Comparison of ENCODE assay signal across 1 cellular context in the genomic region with DNA sequence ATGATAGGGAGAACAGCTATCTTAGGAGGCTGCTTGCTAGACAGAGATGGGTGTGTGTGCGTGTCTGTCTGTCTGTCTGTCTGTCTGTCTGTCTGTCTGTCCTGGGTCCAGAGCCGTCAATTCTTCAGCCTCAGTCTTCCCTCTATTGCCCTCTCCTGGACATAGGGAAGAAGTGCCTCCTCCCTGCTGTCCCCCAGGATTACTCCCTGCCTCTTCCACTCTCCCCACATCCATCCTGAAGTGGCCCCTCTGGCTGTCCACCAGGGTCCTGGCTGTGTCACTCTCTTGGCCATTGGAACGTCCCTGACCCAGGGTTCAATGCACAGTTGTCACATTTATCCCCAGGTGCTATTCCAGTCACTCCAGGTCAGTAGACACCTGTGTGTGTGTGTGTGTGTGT.
TF ChIP-seq lines count a peak whose summit lies in the region.

No MANE protein-coding gene starts in this region.

TF ChIP-seq in A549, 52 proteins besides CTCF, POLR2A, EP300 and RAD21 (continued from another document):
- TF ChIP-seq, protein P1, sequence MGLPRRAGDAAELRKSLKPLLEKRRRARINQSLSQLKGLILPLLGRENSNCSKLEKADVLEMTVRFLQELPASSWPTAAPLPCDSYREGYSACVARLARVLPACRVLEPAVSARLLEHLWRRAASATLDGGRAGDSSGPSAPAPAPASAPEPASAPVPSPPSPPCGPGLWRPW (IDR thresholded peaks at IDR 0.05) = no peak
- no peak for TF ChIP-seq RCOR1 (IDR thresholded peaks at IDR 0.05; ENCODE audit: low read depth, low read length)
